Comparison of ENCODE assay signal across 8 cellular contexts in genomic region chr15:34583399-34584320, GRCh38. TPM values are rescaled to one million over a fixed set of nuclear protein-coding genes. Genes with fewer than 3 reads are reported as not detected.
A peak's percentile ranks its signal among the peaks of the same experiment; 100 is the strongest.
DNase-seq lines count a peak whose midpoint lies in the region; ATAC-seq and TF ChIP-seq lines count a peak whose summit lies in the region.

Gene GOLGA8B (minus strand): TSS chr15:34583651. CDS start chr15:34535912, 47,739 bp downstream.

- peaks cover 28% of the 10 kb centered on the region for H3K27me3 Mint-ChIP-seq in GM23338 (ENCODE audit: insufficient read depth, low read depth, poor library complexity)
- peaks cover 3 to 8% of the 10 kb centered on the region in 2 donors for H3K27me3 Mint-ChIP-seq in T-cell

- peak in 1 of 2 donors; percentile 28 for TF ChIP-seq POLR2A in uterus (IDR thresholded peaks at IDR 0.05)

- ATAC-seq in GM23338 (peak; percentile 73), T-cell (replicated peaks in 1 of 4) (peak; percentile 82 to 87 (median 84)), left ventricle myocardium superior (peak; percentile 73)

- H3K36me3 Mint-ChIP-seq in GM23338 (ENCODE audit: low read depth): no peaks in the 10 kb centered on the region; the same call in 2 of the 3 replicates
- H3K36me3 Mint-ChIP-seq in T-cell: no peaks in the 10 kb centered on the region

- CTCF ChIA-PET in T-cell (lab: Charles Lee): interaction anchor here (0.6 to 1.5 kb wide), 3 partner anchors 216 to 474 kb away, joined by 4 to 5 read pairs (median 4); partner anchors contain the start of gene LPCAT4 (in 1 of the 2)

- H3K27ac Mint-ChIP-seq in GM23338: no peak within 1 kb of the TSS
- peak within 1 kb of the TSS; percentile 39 to 64 for H3K27ac Mint-ChIP-seq in T-cell

- H3K4me3 ChIP-seq in GM23338: peak within 1 kb of the TSS; percentile 87
- H3K4me3 ChIP-seq in adipocyte (ENCODE audit: low read length): peak within 1 kb of the TSS; percentile 87
- peak within 1 kb of the TSS; percentile 57 to 81 for H3K4me3 ChIP-seq in uterus

- no peaks in the 10 kb centered on the region for H3F3A ChIP-seq in GM23338 (replicated peaks; ENCODE audit: low read depth)

- peaks cover 30% of the 10 kb centered on the region for H3K4me1 Mint-ChIP-seq in GM23338
- H3K4me1 Mint-ChIP-seq in T-cell: peaks cover 32 to 45% (median 37%) of the 10 kb centered on the region in 3 donors

- H3K36me3 ChIP-seq in ES-I3 (ENCODE audit: insufficient read depth, low read length): no peaks in the 10 kb centered on the region
- no peaks in the 10 kb centered on the region for H3K36me3 ChIP-seq in GM23338 (ENCODE audit: insufficient read depth)
- H3K36me3 ChIP-seq in adipocyte (ENCODE audit: control insufficient read depth, insufficient read depth, low read length, severe bottlenecking): no peaks in the 10 kb centered on the region
- H3K36me3 ChIP-seq in uterus: no peaks in the 10 kb centered on the region

- DNase-seq in GM23338 (ENCODE audit: low spot score): peak; percentile 86
- no peak for DNase-seq in LHCN-M2 (ENCODE audit: low read depth)
- peak; percentile 61 to 84 (median 78) for DNase-seq in T-cell
- DNase-seq in adipocyte (ENCODE audit: low read depth): peak; percentile 72
- DNase-seq in left ventricle myocardium superior: peak; percentile 83
- no peak for DNase-seq in pulmonary artery endothelial cell (ENCODE audit: low read depth, low spot score)
- peak; percentile 51 to 64 for DNase-seq in uterus

- H3K9me3 ChIP-seq in ES-I3 (ENCODE audit: control insufficient read depth, insufficient read depth, low read length) (no peaks in the 10 kb centered on the region), adipocyte (ENCODE audit: control insufficient read depth, low read length) (no peaks in the 10 kb centered on the region), uterus (no peaks in the 10 kb centered on the region)

- H3K9ac ChIP-seq in ES-I3 (ENCODE audit: low read depth, low read length): peak within 1 kb of the TSS; percentile 97
- H3K9ac ChIP-seq in adipocyte (ENCODE audit: low read length): peak within 1 kb of the TSS; percentile 80

- POLR2A ChIA-PET in T-cell (lab: Charles Lee): interaction anchor here in 1 of 2 donors (0.5 to 0.7 kb wide), 3 partner anchors 87 to 410 kb away, joined by 4 to 5 read pairs (median 4); partner anchors contain the start of gene GOLGA8A

- H3K9me3 Mint-ChIP-seq in GM23338: no peaks in the 10 kb centered on the region; the same call in 2 of the 3 replicates
- H3K9me3 Mint-ChIP-seq in T-cell: no peaks in the 10 kb centered on the region

- H3K27ac ChIP-seq in GM23338 (ENCODE audit: low read depth) (no peak within 1 kb of the TSS), uterus (peak within 1 kb of the TSS; percentile 22 to 55)

- H3K79me2 ChIP-seq in GM23338 (replicated peaks; ENCODE audit: insufficient read depth): peaks cover 7% of the 10 kb centered on the region

- TF ChIP-seq CTCF in GM23338 (conservative IDR thresholded peaks at IDR 0.05; ENCODE audit: low read depth in 2 of 2): no peak
- no peak for TF ChIP-seq CTCF in uterus (IDR thresholded peaks at IDR 0.05)

- H3K27me3 ChIP-seq in GM23338 (ENCODE audit: insufficient read depth) (peaks cover 31% of the 10 kb centered on the region), adipocyte (replicated peaks; ENCODE audit: control insufficient read depth, insufficient read depth, low read length) (no peaks in the 10 kb centered on the region), uterus (no peaks in the 10 kb centered on the region)

- peak within 1 kb of the TSS; percentile 92 for H3K4me2 ChIP-seq in GM23338

- intact Hi-C loops in left ventricle myocardium superior (cut with micrococcal nuclease): no loop called here
- intact Hi-C loops in uterus (cut with DNase I; ENCODE audit: low total_unique reads): no loop called here

- H3K4me1 ChIP-seq in ES-I3 (ENCODE audit: insufficient read depth, low read length) (peaks cover 6% of the 10 kb centered on the region; the same call in 1 of the 2 replicates), GM23338 (ENCODE audit: insufficient read depth) (0 out of 2 replicates have a peak, but pooled peaks cover 4% of the 10 kb centered on the region), adipocyte (ENCODE audit: control insufficient read depth, insufficient read depth, low read length) (peaks cover 10% of the 10 kb centered on the region), uterus (peaks cover 0 to 3% of the 10 kb centered on the region in 2 donors)

- peak within 1 kb of the TSS; percentile 97 for H2AFZ ChIP-seq in GM23338

- no peaks in the 10 kb centered on the region for H4K20me1 ChIP-seq in GM23338 (replicated peaks; ENCODE audit: insufficient read depth)

- no peaks in the 10 kb centered on the region for H3K9me2 ChIP-seq in GM23338 (ENCODE audit: insufficient read depth)

- peak within 1 kb of the TSS; percentile 82 for H3K4me3 Mint-ChIP-seq in GM23338
- H3K4me3 Mint-ChIP-seq in T-cell: peak within 1 kb of the TSS; percentile 82 to 88 (median 86)

TF ChIP-seq in GM23338, 12 proteins besides CTCF, POLR2A, EP300 and RAD21:
- TF ChIP-seq ZNF114 (CRISPR knock-in tag; IDR thresholded peaks at IDR 0.05) (no peak), POLR2AphosphoS5 (IDR thresholded peaks at IDR 0.05; ENCODE audit: low read depth) (peak; percentile 55), JUNB (IDR thresholded peaks at IDR 0.05; ENCODE audit: unreplicated experiment) (no peak), ETS1 (IDR thresholded peaks at IDR 0.05) (no peak), EZH2phosphoT487 (IDR thresholded peaks at IDR 0.05; ENCODE audit: unreplicated experiment) (no peak)

RNA-seq across cellular contexts. Expression of gene GOLGA8B, which starts in this region (rescaled TPM):
- total RNA-seq in GM23338 (2014; rRNA removed; shearing (Covaris generic)): 30.0 and 50.2 TPM in 2 replicates
- polyA plus RNA-seq in GM23338 (2016; fragmentation: Nextera tagmentation; extraction: Ambion mirVana): 38.7 and 44.9 TPM in 2 replicates
- total RNA-seq in LHCN-M2 (2014; rRNA removed): 21.3 and 31.9 TPM in 2 replicates
- polyA plus RNA-seq in LHCN-M2 (2012): 4.9 TPM
- 100 to 1,000 TPM; 225 to 468 (median 379) TPM for total RNA-seq in T-cell
- 10.3 TPM for total RNA-seq in left ventricle myocardium superior
- 11.2 and 14.6 TPM in 2 replicates for total RNA-seq in pulmonary artery endothelial cell
- 100 to 1,000 TPM in 1 of 4 donors, 10 to 100 TPM in 3; 20.3 to 242 (median 71.6) TPM for total RNA-seq in uterus

Comparison
In these comparisons a context has a peak if more than half of its experiments do, and no peak if none do; other contexts are left out.
1. DNase-seq: peak in GM23338 (single experiment), T-cell (34 of 34), adipocyte (single experiment), left ventricle myocardium superior (single experiment) and uterus (2 of 2); none in LHCN-M2 (single experiment) and pulmonary artery endothelial cell (single experiment).
2. Peak in every context shown above with its lines, with median percentiles within 50 percentile points of each other: ATAC-seq and H3K4me3 ChIP-seq.